In the genomic region with DNA sequence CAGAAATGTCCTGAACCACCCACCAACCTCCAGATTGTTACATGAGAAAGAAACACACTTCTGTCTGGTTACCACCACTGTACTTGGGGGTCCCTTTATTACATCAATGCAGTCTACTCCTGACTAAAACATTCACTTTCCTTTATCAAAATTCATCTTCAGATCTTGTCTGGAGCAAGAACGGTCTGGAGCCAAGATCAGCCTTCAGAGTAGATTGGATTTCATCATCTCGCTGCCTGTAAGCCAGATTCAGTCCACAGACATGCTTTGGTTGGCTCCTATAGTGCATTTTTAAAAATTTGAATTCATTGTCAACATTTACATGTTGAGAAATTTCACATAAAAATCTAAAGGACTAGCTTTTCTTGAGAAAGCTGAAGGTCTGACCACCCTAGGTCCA, we compare ENCODE assay signal across 18 cellular contexts.
"Had no signal": no experiment of that assay in that cellular context is flagged by ENCODE, and none has a peak within 500 bp of the region (broad histone marks: within the 10 kb centered on the region; RNA-seq: fewer than 3 reads in every experiment).

No MANE protein-coding gene starts in this region.

- H3K36me3 ChIP-seq: breast epithelium, colonic mucosa, heart right ventricle, thyroid gland, vagina had no signal

- H3K4me3 Mint-ChIP-seq: nephron progenitor cell; stimulated activated naive CD8-positive, alpha-beta T cell treated with anti-CD3 and anti-CD28 coated beads, Interleukin-15, amount 100 ng/mL, for 72 hours had no signal

- H3K27me3 ChIP-seq: breast epithelium, colonic mucosa, thyroid gland, vagina had no signal

- ATAC-seq: activated naive CD4-positive, alpha-beta T cell treated with anti-CD3 and anti-CD28 coated beads, Interleukin-2, amount 50 U/mL, for 72 hours; heart right ventricle; left ventricle myocardium superior; stimulated activated naive CD8-positive, alpha-beta T cell treated with anti-CD3 and anti-CD28 coated beads, Interleukin-15, amount 100 ng/mL, for 72 hours had no signal

- H3K4me3 ChIP-seq: breast epithelium, colonic mucosa, heart right ventricle, thyroid gland, vagina had no signal

- H3K4me1 ChIP-seq: breast epithelium, colonic mucosa, thyroid gland had no signal

- H3K9me3 Mint-ChIP-seq: activated naive CD4-positive, alpha-beta T cell treated with anti-CD3 and anti-CD28 coated beads, Interleukin-2, amount 50 U/mL, for 72 hours; stimulated activated naive CD8-positive, alpha-beta T cell treated with anti-CD3 and anti-CD28 coated beads, Interleukin-15, amount 100 ng/mL, for 72 hours had no signal

- H3K9me3 ChIP-seq: breast epithelium, colonic mucosa, heart right ventricle, thyroid gland, vagina had no signal

- H3K27ac ChIP-seq: colonic mucosa, heart right ventricle, thyroid gland, vagina had no signal

- DNase-seq: activated CD4-positive, alpha-beta T cell treated with anti-CD3 and anti-CD28 coated beads, Interleukin-2, amount 50 U/mL, for 1 hour; activated CD4-positive, CD25-positive, alpha-beta regulatory T cell; activated T-cell treated with anti-CD3 and anti-CD28 coated beads for 4 hours; anterior cingulate cortex; colonic mucosa; effector CD8-positive, alpha-beta T cell; heart right ventricle; islet precursor cell; left ventricle myocardium superior; mesenchymal stem cell; nephron progenitor cell; stimulated activated CD4-positive, alpha-beta T cell treated with anti-CD3 and anti-CD28 coated beads, Interleukin-4, amount 100 ng/mL, for 1 hour; stimulated activated naive CD8-positive, alpha-beta T cell treated with anti-CD3 and anti-CD28 coated beads, Interleukin-15, amount 100 ng/mL, for 72 hours; T-helper 2 cell; thyroid gland had no signal

- H3K27ac Mint-ChIP-seq: activated naive CD4-positive, alpha-beta T cell treated with anti-CD3 and anti-CD28 coated beads, Interleukin-2, amount 50 U/mL, for 72 hours; nephron progenitor cell had no signal

- H3K36me3 Mint-ChIP-seq: activated naive CD4-positive, alpha-beta T cell treated with anti-CD3 and anti-CD28 coated beads, Interleukin-2, amount 50 U/mL, for 72 hours had no signal
